1 cellular context compared by ENCODE assay signal in the genomic region with DNA sequence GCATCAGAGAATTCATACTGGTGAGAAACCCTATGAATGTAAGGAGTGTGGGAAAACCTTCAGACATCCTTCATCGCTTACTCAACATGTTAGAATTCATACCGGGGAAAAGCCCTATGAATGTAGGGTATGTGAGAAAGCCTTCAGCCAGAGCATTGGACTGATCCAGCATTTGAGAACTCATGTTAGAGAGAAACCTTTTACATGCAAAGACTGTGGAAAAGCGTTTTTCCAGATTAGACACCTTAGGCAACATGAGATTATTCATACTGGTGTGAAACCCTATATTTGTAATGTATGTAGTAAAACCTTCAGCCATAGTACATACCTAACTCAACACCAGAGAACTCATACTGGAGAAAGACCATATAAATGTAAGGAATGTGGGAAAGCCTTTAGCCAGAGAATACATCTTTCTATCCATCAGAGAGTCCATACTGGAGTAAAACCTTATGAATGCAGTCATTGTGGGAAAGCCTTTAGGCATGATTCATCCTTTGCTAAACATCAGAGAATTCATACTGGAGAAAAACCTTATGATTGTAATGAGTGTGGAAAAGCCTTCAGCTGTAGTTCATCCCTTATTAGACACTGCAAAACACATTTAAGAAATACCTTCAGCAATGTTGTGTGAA.
TF ChIP-seq lines count a peak whose summit lies in the region.

No MANE protein-coding gene starts in this region.

TF ChIP-seq in K562, 482 proteins besides CTCF, POLR2A, EP300 and RAD21 (continued from another document and continues in another):
- TF ChIP-seq, protein P1, sequence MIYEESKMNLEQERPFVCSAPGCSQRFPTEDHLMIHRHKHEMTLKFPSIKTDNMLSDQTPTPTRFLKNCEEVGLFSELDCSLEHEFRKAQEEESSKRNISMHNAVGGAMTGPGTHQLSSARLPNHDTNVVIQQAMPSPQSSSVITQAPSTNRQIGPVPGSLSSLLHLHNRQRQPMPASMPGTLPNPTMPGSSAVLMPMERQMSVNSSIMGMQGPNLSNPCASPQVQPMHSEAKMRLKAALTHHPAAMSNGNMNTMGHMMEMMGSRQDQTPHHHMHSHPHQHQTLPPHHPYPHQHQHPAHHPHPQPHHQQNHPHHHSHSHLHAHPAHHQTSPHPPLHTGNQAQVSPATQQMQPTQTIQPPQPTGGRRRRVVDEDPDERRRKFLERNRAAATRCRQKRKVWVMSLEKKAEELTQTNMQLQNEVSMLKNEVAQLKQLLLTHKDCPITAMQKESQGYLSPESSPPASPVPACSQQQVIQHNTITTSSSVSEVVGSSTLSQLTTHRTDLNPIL (CRISPR knock-in tag; IDR thresholded peaks at IDR 0.05): no peak
- no peak for TF ChIP-seq SREBF1 (IDR thresholded peaks at IDR 0.05; ENCODE audit: borderline replicate concordance, low read depth, low read length)
- TF ChIP-seq SP2 (IDR thresholded peaks at IDR 0.05; ENCODE audit: extremely low read depth, low read depth, low read length, poor library complexity, severe bottlenecking): no peak
- no peak for TF ChIP-seq ZKSCAN8 (CRISPR knock-in tag; IDR thresholded peaks at IDR 0.05)
- TF ChIP-seq ZEB2 (IDR thresholded peaks at IDR 0.05): peak; percentile 72; the same call in 1 of the 2 replicates
- TF ChIP-seq NR1H2 (CRISPR knock-in tag; IDR thresholded peaks at IDR 0.05): no peak
- TF ChIP-seq, protein P2, sequence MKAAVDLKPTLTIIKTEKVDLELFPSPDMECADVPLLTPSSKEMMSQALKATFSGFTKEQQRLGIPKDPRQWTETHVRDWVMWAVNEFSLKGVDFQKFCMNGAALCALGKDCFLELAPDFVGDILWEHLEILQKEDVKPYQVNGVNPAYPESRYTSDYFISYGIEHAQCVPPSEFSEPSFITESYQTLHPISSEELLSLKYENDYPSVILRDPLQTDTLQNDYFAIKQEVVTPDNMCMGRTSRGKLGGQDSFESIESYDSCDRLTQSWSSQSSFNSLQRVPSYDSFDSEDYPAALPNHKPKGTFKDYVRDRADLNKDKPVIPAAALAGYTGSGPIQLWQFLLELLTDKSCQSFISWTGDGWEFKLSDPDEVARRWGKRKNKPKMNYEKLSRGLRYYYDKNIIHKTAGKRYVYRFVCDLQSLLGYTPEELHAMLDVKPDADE (conservative IDR thresholded peaks at IDR 0.05; ENCODE audit: control insufficient read depth, low read depth, low read length): peak; percentile 84
- no peak for TF ChIP-seq CBFA2T2 (conservative IDR thresholded peaks at IDR 0.05)
- no peak for TF ChIP-seq ZNF436 (CRISPR knock-in tag; IDR thresholded peaks at IDR 0.05)
- TF ChIP-seq KLF1 (tag; IDR thresholded peaks at IDR 0.05): no peak
- TF ChIP-seq, protein P3, sequence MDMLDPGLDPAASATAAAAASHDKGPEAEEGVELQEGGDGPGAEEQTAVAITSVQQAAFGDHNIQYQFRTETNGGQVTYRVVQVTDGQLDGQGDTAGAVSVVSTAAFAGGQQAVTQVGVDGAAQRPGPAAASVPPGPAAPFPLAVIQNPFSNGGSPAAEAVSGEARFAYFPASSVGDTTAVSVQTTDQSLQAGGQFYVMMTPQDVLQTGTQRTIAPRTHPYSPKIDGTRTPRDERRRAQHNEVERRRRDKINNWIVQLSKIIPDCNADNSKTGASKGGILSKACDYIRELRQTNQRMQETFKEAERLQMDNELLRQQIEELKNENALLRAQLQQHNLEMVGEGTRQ (CRISPR knock-in tag; IDR thresholded peaks at IDR 0.05): no peak
- no peak for TF ChIP-seq OTX1 (CRISPR knock-in tag; IDR thresholded peaks at IDR 0.05)
- TF ChIP-seq GABPB2 (CRISPR knock-in tag; conservative IDR thresholded peaks at IDR 0.05): no peak
- no peak for TF ChIP-seq ELF1 (tag; IDR thresholded peaks at IDR 0.05)
- no peak for TF ChIP-seq RBM17 (IDR thresholded peaks at IDR 0.05; ENCODE audit: borderline replicate concordance, low read depth, low read length)
- TF ChIP-seq, protein P4, sequence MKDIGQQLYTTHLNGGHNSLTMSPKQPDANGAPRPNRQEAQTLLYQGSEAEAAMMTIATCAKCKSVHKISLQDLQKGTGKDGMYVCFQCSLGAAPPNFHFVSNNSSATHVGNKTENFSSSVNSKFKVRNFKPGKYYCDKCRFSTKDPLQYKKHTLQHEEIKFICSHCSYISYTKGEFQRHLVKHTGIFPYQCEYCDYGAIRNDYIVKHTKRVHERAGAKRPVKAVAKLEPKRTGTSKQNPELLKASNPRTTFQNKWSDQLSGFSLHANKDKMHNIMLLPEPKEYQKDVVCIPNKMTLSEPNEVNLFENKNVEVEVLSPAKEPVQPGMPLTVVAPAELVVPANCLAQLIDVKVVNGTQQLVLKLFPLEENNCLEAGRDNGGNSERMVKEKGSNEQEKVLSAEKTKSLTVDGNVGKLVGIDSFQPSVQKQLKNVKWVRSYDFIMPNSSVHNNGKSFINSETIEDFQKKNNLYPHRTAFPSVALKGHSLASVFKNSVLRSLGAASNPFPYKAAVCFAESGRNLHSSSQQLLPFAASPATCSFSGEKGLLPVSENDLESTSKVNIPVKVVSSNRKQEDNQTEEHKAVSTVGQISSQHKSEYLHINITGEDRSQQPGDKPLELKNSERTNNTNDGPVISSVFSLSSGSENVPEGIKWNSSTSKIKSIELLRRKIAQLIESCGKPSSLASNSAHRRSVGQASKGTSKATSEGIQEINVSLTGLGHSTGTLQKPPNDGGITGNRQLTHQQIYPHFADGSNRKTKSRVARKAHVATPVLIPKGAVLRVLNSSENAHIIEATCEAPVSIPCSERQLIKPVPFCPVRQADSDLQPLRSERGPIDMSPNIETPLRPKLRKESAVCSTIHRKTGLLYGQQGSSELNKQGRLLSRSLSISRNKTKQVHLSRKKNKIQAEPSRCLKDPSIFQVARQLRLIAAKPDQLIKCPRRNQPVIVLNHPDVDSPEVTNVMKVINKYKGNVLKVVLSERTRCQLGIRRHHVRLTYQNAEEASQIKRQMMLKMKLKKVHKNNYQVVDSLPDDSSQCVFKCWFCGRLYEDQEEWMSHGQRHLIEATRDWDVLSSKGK (CRISPR knock-in tag; IDR thresholded peaks at IDR 0.05): no peak
- TF ChIP-seq ARID2 (IDR thresholded peaks at IDR 0.05): no peak
- 0 out of 2 replicates have a peak, but pooled peaks have one; percentile 22 for TF ChIP-seq EP400 (IDR thresholded peaks at IDR 0.05)
- TF ChIP-seq, protein P5, sequence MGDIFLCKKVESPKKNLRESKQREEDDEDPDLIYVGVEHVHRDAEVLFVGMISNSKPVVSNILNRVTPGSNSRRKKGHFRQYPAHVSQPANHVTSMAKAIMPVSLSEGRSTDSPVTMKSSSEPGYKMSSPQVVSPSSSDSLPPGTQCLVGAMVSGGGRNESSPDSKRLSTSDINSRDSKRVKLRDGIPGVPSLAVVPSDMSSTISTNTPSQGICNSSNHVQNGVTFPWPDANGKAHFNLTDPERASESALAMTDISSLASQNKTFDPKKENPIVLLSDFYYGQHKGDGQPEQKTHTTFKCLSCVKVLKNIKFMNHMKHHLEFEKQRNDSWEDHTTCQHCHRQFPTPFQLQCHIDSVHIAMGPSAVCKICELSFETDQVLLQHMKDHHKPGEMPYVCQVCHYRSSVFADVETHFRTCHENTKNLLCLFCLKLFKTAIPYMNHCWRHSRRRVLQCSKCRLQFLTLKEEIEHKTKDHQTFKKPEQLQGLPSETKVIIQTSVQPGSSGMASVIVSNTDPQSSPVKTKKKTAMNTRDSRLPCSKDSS (IDR thresholded peaks at IDR 0.05; ENCODE audit: low read depth, partially characterized antibody): peak; percentile 82
- TF ChIP-seq ZNF785 (CRISPR knock-in tag; IDR thresholded peaks at IDR 0.05): no peak
- no peak for TF ChIP-seq ZNF253 (CRISPR knock-in tag; conservative IDR thresholded peaks at IDR 0.05)
- no peak for TF ChIP-seq L3MBTL2 (IDR thresholded peaks at IDR 0.05)
- TF ChIP-seq U2AF1 (optimal IDR thresholded peaks at IDR 0.05; ENCODE audit: low read depth, low read length): no peak
- TF ChIP-seq, protein P6, sequence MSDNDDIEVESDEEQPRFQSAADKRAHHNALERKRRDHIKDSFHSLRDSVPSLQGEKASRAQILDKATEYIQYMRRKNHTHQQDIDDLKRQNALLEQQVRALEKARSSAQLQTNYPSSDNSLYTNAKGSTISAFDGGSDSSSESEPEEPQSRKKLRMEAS (CRISPR knock-in tag; IDR thresholded peaks at IDR 0.05): no peak
- no peak for TF ChIP-seq BRF1 (IDR thresholded peaks at IDR 0.05; ENCODE audit: borderline replicate concordance, extremely low read depth, insufficient read length)
- TF ChIP-seq CBX1 (IDR thresholded peaks at IDR 0.05; ENCODE audit: low read depth): peak; percentile 58; the same call in 1 of the 2 replicates
- TF ChIP-seq, protein P7, sequence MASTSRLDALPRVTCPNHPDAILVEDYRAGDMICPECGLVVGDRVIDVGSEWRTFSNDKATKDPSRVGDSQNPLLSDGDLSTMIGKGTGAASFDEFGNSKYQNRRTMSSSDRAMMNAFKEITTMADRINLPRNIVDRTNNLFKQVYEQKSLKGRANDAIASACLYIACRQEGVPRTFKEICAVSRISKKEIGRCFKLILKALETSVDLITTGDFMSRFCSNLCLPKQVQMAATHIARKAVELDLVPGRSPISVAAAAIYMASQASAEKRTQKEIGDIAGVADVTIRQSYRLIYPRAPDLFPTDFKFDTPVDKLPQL (IDR thresholded peaks at IDR 0.05; ENCODE audit: extremely low read depth, insufficient read length): no peak
- TF ChIP-seq ATF7 (IDR thresholded peaks at IDR 0.05): peak; percentile 42; the same call in 1 of the 2 replicates
- peak; percentile 99 for TF ChIP-seq TRIM28 (IDR thresholded peaks at IDR 0.05)
- TF ChIP-seq KAT7 (CRISPR knock-in tag; IDR thresholded peaks at IDR 0.05; ENCODE audit: borderline replicate concordance): no peak
- no peak for TF ChIP-seq KDM2B (CRISPR knock-in tag; IDR thresholded peaks at IDR 0.05)
- TF ChIP-seq ZC3H8 (IDR thresholded peaks at IDR 0.05): no peak
- no peak for TF ChIP-seq CC2D1A (IDR thresholded peaks at IDR 0.05)
- TF ChIP-seq CHD4 (IDR thresholded peaks at IDR 0.05; ENCODE audit: insufficient read depth, insufficient replicate concordance, low read depth, low read length, poor library complexity, severe bottlenecking): no peak
- no peak for TF ChIP-seq PTTG1 (tag; IDR thresholded peaks at IDR 0.05; ENCODE audit: low read depth)
- TF ChIP-seq ZNF175 (CRISPR knock-in tag; IDR thresholded peaks at IDR 0.05; ENCODE audit: low read depth): no peak
- peak; percentile 97 for TF ChIP-seq XRCC3 (IDR thresholded peaks at IDR 0.05)
- TF ChIP-seq, protein P8, sequence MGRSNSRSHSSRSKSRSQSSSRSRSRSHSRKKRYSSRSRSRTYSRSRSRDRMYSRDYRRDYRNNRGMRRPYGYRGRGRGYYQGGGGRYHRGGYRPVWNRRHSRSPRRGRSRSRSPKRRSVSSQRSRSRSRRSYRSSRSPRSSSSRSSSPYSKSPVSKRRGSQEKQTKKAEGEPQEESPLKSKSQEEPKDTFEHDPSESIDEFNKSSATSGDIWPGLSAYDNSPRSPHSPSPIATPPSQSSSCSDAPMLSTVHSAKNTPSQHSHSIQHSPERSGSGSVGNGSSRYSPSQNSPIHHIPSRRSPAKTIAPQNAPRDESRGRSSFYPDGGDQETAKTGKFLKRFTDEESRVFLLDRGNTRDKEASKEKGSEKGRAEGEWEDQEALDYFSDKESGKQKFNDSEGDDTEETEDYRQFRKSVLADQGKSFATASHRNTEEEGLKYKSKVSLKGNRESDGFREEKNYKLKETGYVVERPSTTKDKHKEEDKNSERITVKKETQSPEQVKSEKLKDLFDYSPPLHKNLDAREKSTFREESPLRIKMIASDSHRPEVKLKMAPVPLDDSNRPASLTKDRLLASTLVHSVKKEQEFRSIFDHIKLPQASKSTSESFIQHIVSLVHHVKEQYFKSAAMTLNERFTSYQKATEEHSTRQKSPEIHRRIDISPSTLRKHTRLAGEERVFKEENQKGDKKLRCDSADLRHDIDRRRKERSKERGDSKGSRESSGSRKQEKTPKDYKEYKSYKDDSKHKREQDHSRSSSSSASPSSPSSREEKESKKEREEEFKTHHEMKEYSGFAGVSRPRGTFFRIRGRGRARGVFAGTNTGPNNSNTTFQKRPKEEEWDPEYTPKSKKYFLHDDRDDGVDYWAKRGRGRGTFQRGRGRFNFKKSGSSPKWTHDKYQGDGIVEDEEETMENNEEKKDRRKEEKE (IDR thresholded peaks at IDR 0.05; ENCODE audit: borderline replicate concordance in 1 of 2, control insufficient read depth in 1 of 2, low read depth in 2 of 2, low read length in 1 of 2): 0 out of 4 replicates have a peak, but pooled peaks of 1 of the 2 experiments have one; percentile 21
- TF ChIP-seq HSF4 (CRISPR knock-in tag; IDR thresholded peaks at IDR 0.05; ENCODE audit: borderline replicate concordance): no peak
- TF ChIP-seq ZNF324 (CRISPR knock-in tag; IDR thresholded peaks at IDR 0.05): no peak
- TF ChIP-seq, protein P9, sequence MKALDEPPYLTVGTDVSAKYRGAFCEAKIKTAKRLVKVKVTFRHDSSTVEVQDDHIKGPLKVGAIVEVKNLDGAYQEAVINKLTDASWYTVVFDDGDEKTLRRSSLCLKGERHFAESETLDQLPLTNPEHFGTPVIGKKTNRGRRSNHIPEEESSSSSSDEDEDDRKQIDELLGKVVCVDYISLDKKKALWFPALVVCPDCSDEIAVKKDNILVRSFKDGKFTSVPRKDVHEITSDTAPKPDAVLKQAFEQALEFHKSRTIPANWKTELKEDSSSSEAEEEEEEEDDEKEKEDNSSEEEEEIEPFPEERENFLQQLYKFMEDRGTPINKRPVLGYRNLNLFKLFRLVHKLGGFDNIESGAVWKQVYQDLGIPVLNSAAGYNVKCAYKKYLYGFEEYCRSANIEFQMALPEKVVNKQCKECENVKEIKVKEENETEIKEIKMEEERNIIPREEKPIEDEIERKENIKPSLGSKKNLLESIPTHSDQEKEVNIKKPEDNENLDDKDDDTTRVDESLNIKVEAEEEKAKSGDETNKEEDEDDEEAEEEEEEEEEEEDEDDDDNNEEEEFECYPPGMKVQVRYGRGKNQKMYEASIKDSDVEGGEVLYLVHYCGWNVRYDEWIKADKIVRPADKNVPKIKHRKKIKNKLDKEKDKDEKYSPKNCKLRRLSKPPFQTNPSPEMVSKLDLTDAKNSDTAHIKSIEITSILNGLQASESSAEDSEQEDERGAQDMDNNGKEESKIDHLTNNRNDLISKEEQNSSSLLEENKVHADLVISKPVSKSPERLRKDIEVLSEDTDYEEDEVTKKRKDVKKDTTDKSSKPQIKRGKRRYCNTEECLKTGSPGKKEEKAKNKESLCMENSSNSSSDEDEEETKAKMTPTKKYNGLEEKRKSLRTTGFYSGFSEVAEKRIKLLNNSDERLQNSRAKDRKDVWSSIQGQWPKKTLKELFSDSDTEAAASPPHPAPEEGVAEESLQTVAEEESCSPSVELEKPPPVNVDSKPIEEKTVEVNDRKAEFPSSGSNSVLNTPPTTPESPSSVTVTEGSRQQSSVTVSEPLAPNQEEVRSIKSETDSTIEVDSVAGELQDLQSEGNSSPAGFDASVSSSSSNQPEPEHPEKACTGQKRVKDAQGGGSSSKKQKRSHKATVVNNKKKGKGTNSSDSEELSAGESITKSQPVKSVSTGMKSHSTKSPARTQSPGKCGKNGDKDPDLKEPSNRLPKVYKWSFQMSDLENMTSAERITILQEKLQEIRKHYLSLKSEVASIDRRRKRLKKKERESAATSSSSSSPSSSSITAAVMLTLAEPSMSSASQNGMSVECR (CRISPR knock-in tag; IDR thresholded peaks at IDR 0.05): no peak
- TF ChIP-seq, protein P10, sequence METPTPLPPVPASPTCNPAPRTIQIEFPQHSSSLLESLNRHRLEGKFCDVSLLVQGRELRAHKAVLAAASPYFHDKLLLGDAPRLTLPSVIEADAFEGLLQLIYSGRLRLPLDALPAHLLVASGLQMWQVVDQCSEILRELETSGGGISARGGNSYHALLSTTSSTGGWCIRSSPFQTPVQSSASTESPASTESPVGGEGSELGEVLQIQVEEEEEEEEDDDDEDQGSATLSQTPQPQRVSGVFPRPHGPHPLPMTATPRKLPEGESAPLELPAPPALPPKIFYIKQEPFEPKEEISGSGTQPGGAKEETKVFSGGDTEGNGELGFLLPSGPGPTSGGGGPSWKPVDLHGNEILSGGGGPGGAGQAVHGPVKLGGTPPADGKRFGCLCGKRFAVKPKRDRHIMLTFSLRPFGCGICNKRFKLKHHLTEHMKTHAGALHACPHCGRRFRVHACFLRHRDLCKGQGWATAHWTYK (CRISPR knock-in tag; IDR thresholded peaks at IDR 0.05): no peak
- no peak for TF ChIP-seq NFXL1 (CRISPR knock-in tag; IDR thresholded peaks at IDR 0.05)
- no peak for TF ChIP-seq POLR2H (tag; IDR thresholded peaks at IDR 0.05; ENCODE audit: low read depth)
